21 cellular contexts compared by ENCODE assay signal in genomic region chr18:22103664-22104031, GRCh38.
"Had no signal": no experiment of that assay in that cellular context is flagged by ENCODE, and none has a peak within 500 bp of the region (broad histone marks: within the 10 kb centered on the region; RNA-seq: fewer than 3 reads in every experiment).

No MANE protein-coding gene starts in this region.

- H3K27me3 ChIP-seq: Peyer's patch had no signal

- DNase-seq: activated CD4-positive, alpha-beta memory T cell treated with anti-CD3 and anti-CD28 coated beads, Interleukin-2, amount 10 ng/mL, durations not matched to agents 7 days and 5 days; activated CD4-positive, alpha-beta T cell treated with anti-CD3 and anti-CD28 coated beads for 36 hours; activated CD4-positive, alpha-beta T cell treated with anti-CD3 and anti-CD28 coated beads, Interleukin-2, amount 50 U/mL, for 1 hour; activated gamma-delta T cell; activated naive CD4-positive, alpha-beta T cell treated with anti-CD3 and anti-CD28 coated beads for 36 hours; activated T-cell treated with anti-CD3 and anti-CD28 coated beads for 4 hours; activated T-cell treated with anti-CD3 and anti-CD28 coated beads, Interleukin-2, amount 50 U/mL, for 48 hours; NCI-H1092; NCI-H1417; NCI-H1694; NCI-H2029 treated with DMSO at 0.1 percent for 48 hours; NCI-H345; NCI-H510A; NCI-H526 treated with DMSO at 0.1 percent for 48 hours; NCI-H82; Peyer's patch; SIG-M5; T-helper 17 cell; T-helper 9 cell; WERI-Rb-1 had no signal

- H3K9me3 ChIP-seq: Peyer's patch had no signal

- H3K36me3 ChIP-seq: Peyer's patch, WERI-Rb-1 had no signal

- H3K4me3 ChIP-seq: Peyer's patch had no signal

- ATAC-seq: activated CD4-positive, alpha-beta T cell treated with anti-CD3 and anti-CD28 coated beads for 36 hours; activated T-helper 17 cell treated with anti-CD3 and anti-CD28 coated beads, Interleukin-2, amount 50 U/mL, for 72 hours; T-helper 17 cell had no signal

- H3K27ac ChIP-seq: WERI-Rb-1 had no signal
